In the genomic region with DNA sequence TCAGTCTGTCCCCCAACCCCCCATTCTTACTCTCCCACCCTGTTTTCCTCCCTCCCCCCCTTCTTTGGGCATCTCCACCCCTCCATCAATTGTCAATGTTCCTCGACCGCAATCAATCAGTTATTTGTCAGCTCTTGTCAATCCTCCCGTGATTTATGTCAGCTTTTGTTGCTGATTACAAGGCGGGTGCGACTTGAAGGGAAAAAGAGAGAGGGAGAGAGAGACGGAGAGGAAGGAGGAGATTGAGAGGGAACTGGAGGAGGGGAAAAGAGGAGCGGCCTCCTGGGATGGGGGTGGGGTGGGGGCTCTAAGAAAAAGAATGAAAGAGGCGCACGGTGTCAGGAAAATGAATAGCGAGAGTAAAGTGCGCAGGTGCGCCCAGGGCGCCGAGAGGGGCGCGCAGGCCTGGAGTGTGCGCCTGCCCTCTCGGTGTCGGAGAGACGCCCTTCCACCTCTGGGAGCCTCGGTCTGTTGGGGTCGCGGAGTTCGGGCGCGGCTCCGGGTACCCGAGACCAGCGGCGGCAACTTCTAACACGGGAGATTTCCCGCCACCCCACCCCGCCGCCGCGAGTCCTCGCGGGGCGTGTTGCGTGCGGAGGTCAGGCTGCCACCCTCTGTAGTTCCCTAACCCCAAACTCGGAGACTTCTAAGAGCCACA, we compare ENCODE assay signal across 8 cellular contexts. TPM values are rescaled to one million over a fixed set of nuclear protein-coding genes. Genes with fewer than 3 reads are reported as not detected.
A peak's percentile ranks its signal among the peaks of the same experiment; 100 is the strongest.
DNase-seq lines count a peak whose midpoint lies in the region; ATAC-seq and TF ChIP-seq lines count a peak whose summit lies in the region.

No MANE protein-coding gene starts in this region.

- H3K4me3 ChIP-seq in mesodermal cell (ENCODE audit: extremely low read depth, insufficient read depth, low read length, poor library complexity, severe bottlenecking) = peak overlapping the region; percentile 85

- no peak for ATAC-seq in HG02623 (IDR thresholded peaks at IDR 0.05; ENCODE audit: unreplicated experiment)

- intact Hi-C loops in dendritic cell treated with granulocyte-macrophage colony-stimulating factor and Interleukin-4, amounts not matched to agents 40 ng/mL and 50 ng/mL, for 4 days (cut with micrococcal nuclease) = loop anchor here (2.0 to 10.0 kb wide), 3 partner anchors 28 to 905 kb away; partner anchors contain the start of gene LRMDA

- peak overlapping the region; percentile 94 for H3K27ac ChIP-seq in mesodermal cell (ENCODE audit: low read depth, low read length, severe bottlenecking)

- peaks cover 43% of the 10 kb centered on the region for H3K27me3 Mint-ChIP-seq in activated naive CD4-positive, alpha-beta T cell treated with anti-CD3 and anti-CD28 coated beads, Interleukin-2, amount 50 U/mL, for 24 hours
- peaks cover 63% of the 10 kb centered on the region for H3K27me3 Mint-ChIP-seq in dendritic cell treated with granulocyte-macrophage colony-stimulating factor and Interleukin-4, amounts not matched to agents 40 ng/mL and 50 ng/mL, for 4 days
- H3K27me3 Mint-ChIP-seq in type B pancreatic cell = peaks cover 13% of the 10 kb centered on the region

- peaks cover 27% of the 10 kb centered on the region for H3K4me1 ChIP-seq in mesodermal cell (ENCODE audit: control insufficient read depth, insufficient read depth, low read length, poor library complexity, severe bottlenecking)

- H3K36me3 Mint-ChIP-seq in activated naive CD4-positive, alpha-beta T cell treated with anti-CD3 and anti-CD28 coated beads, Interleukin-2, amount 50 U/mL, for 24 hours = no peaks in the 10 kb centered on the region
- H3K36me3 Mint-ChIP-seq in dendritic cell treated with granulocyte-macrophage colony-stimulating factor and Interleukin-4, amounts not matched to agents 40 ng/mL and 50 ng/mL, for 4 days (ENCODE audit: low read depth) = peaks cover 56% of the 10 kb centered on the region
- H3K36me3 Mint-ChIP-seq in type B pancreatic cell = peaks cover 10% of the 10 kb centered on the region

- peaks cover 10% of the 10 kb centered on the region for H3K36me3 ChIP-seq in mesodermal cell (ENCODE audit: control insufficient read depth, insufficient read depth, low read length)

- H3K9me3 Mint-ChIP-seq in activated naive CD4-positive, alpha-beta T cell treated with anti-CD3 and anti-CD28 coated beads, Interleukin-2, amount 50 U/mL, for 24 hours = no peaks in the 10 kb centered on the region
- no peaks in the 10 kb centered on the region for H3K9me3 Mint-ChIP-seq in dendritic cell treated with granulocyte-macrophage colony-stimulating factor and Interleukin-4, amounts not matched to agents 40 ng/mL and 50 ng/mL, for 4 days
- no peaks in the 10 kb centered on the region for H3K9me3 Mint-ChIP-seq in type B pancreatic cell

- no peaks in the 10 kb centered on the region for H3K9me3 ChIP-seq in mesodermal cell (ENCODE audit: control insufficient read depth, low read length)

- peaks cover 36% of the 10 kb centered on the region for H3K4me1 Mint-ChIP-seq in activated naive CD4-positive, alpha-beta T cell treated with anti-CD3 and anti-CD28 coated beads, Interleukin-2, amount 50 U/mL, for 24 hours
- H3K4me1 Mint-ChIP-seq in dendritic cell treated with granulocyte-macrophage colony-stimulating factor and Interleukin-4, amounts not matched to agents 40 ng/mL and 50 ng/mL, for 4 days (ENCODE audit: low read depth) = peaks cover 52% of the 10 kb centered on the region
- peaks cover 24% of the 10 kb centered on the region for H3K4me1 Mint-ChIP-seq in type B pancreatic cell (ENCODE audit: unreplicated experiment)

- no peak for TF ChIP-seq CTCF in type B pancreatic cell (conservative IDR thresholded peaks at IDR 0.05)

- 0 to 1% methylated on average over 39 to 42 of the region's 42 CpGs for WGBS in mesodermal cell (ENCODE audit: insufficient coverage in 2 of 2), 2 experiments

- H3K27ac Mint-ChIP-seq in activated naive CD4-positive, alpha-beta T cell treated with anti-CD3 and anti-CD28 coated beads, Interleukin-2, amount 50 U/mL, for 24 hours = no peak overlapping the region
- peak overlapping the region; percentile 91 for H3K27ac Mint-ChIP-seq in dendritic cell treated with granulocyte-macrophage colony-stimulating factor and Interleukin-4, amounts not matched to agents 40 ng/mL and 50 ng/mL, for 4 days
- H3K27ac Mint-ChIP-seq in type B pancreatic cell = peak overlapping the region; percentile 98

- H3K4me3 Mint-ChIP-seq in activated naive CD4-positive, alpha-beta T cell treated with anti-CD3 and anti-CD28 coated beads, Interleukin-2, amount 50 U/mL, for 24 hours = peak overlapping the region; percentile 83
- H3K4me3 Mint-ChIP-seq in dendritic cell treated with granulocyte-macrophage colony-stimulating factor and Interleukin-4, amounts not matched to agents 40 ng/mL and 50 ng/mL, for 4 days = peak overlapping the region; percentile 83
- H3K4me3 Mint-ChIP-seq in type B pancreatic cell = peak overlapping the region; percentile 94

- DNase-seq in activated naive CD4-positive, alpha-beta T cell (lab: John Stamatoyannopoulos, UW) = no peak
- DNase-seq in NOMO-1 treated with DMSO at 0.1 percent for 48 hours (lab: John Stamatoyannopoulos, UW; ENCODE audit: unreplicated experiment) (peak; percentile 53), type B pancreatic cell (ENCODE audit: extremely low spot score, unreplicated experiment) (no peak), occipital lobe (lab: John Stamatoyannopoulos, UW) (no peak)

RNA-seq across cellular contexts. Expression of gene ZNF503, which starts 1.1 kb away (rescaled TPM):
- 35.4 TPM for polyA plus RNA-seq in mesodermal cell (2013, experiment 1 of 2)
- 35.7 TPM for polyA plus RNA-seq in mesodermal cell (2013, experiment 2 of 2)
- total RNA-seq in type B pancreatic cell (ENCODE audit: low replicate concordance) = 86.7 and 88.4 TPM in 2 replicates
- 1.1 TPM for total RNA-seq in occipital lobe

RNA-seq across cellular contexts. Expression of gene LRMDA, which starts 28.8 kb away (rescaled TPM):
- polyA plus RNA-seq in mesodermal cell (2013, experiment 1 of 2) = 1.4 TPM
- 2.9 TPM for polyA plus RNA-seq in mesodermal cell (2013, experiment 2 of 2)
- total RNA-seq in type B pancreatic cell (ENCODE audit: low replicate concordance) (0.62 and 2.0 TPM in 2 replicates), occipital lobe (0.62 TPM)

Comparison
In these comparisons a context has a peak if more than half of its experiments do, and no peak if none do; other contexts are left out.
1. RNA of gene ZNF503, which starts 1.1 kb away (total RNA-seq): 86.7 to 88.4 TPM in type B pancreatic cell; 1.1 TPM in occipital lobe (single experiment); every median in the first group is over 10 times any median in the second.
2. Peak in every context shown above with its lines, with median percentiles within 50 percentile points of each other: H3K4me3 Mint-ChIP-seq.